In genomic region chr6:116450769-116451740, GRCh38 we compare ENCODE assay signal across 8 cellular contexts. TPM values are rescaled to one million over a fixed set of nuclear protein-coding genes. Genes with fewer than 3 reads are reported as not detected.
A peak's percentile ranks its signal among the peaks of the same experiment; 100 is the strongest.
DNase-seq lines count a peak whose midpoint lies in the region; ATAC-seq and TF ChIP-seq lines count a peak whose summit lies in the region.

No MANE protein-coding gene starts in this region.

- no peaks in the 10 kb centered on the region for H3K4me1 ChIP-seq in OCI-LY7 (ENCODE audit: insufficient read depth, low read length, poor library complexity, severe bottlenecking)
- no peaks in the 10 kb centered on the region for H3K4me1 ChIP-seq in trophoblast cell (ENCODE audit: control insufficient read depth in 1 of 2, insufficient read depth in 2 of 2, low read length in 2 of 2)
- peaks cover 6% of the 10 kb centered on the region for H3K4me1 ChIP-seq in vagina
- peaks cover 0 to 14% (median 8%) of the 10 kb centered on the region in 3 donors for H3K4me1 ChIP-seq in esophagus squamous epithelium

- no peak overlapping the region for H2AK5ac ChIP-seq in trophoblast cell (ENCODE audit: low read length)

- no peak overlapping the region for H2BK120ac ChIP-seq in trophoblast cell (ENCODE audit: insufficient read depth, low read length, poor library complexity)

- no peak overlapping the region for H4K12ac ChIP-seq in trophoblast cell (ENCODE audit: low read depth, low read length)

- H2BK5ac ChIP-seq in trophoblast cell (ENCODE audit: low read depth, low read length, poor library complexity), result no peak overlapping the region

- intact Hi-C loops in activated naive CD4-positive, alpha-beta T cell treated with anti-CD3 and anti-CD28 coated beads for 36 hours (cut with micrococcal nuclease), result no loop called here
- intact Hi-C loops in OCI-LY7 (cut with micrococcal nuclease; ENCODE audit: unreplicated experiment), result no loop called here
- intact Hi-C loops in vagina (cut with DNase I), result no loop called here
- intact Hi-C loops in esophagus squamous epithelium (cut with DNase I), result no loop called here

- peaks cover 5% of the 10 kb centered on the region; the same call in 1 of the 2 replicates for H3K9me2 ChIP-seq in OCI-LY7 (ENCODE audit: insufficient read depth, low read length)

- DNase-seq in activated naive CD4-positive, alpha-beta T cell treated with anti-CD3 and anti-CD28 coated beads for 36 hours, result peak; percentile 35
- DNase-seq in activated naive CD4-positive, alpha-beta T cell treated with anti-CD3 and anti-CD28 coated beads, Interleukin-2, amount 10 ng/mL, durations not matched to agents 7 days and 5 days, result no peak
- DNase-seq in OCI-LY7 (ENCODE audit: low spot score) (peak; percentile 19), trophoblast cell (peak; percentile 88 to 92), vagina (ENCODE audit: extremely low spot score in 2 of 2) (no peak), esophagus squamous epithelium (lab: John Stamatoyannopoulos, UW) (no peak), NCI-H774 (lab: John Stamatoyannopoulos, UW) (no peak)

- no peak overlapping the region for H2BK12ac ChIP-seq in trophoblast cell (ENCODE audit: low read length)

- no peak overlapping the region for H4K91ac ChIP-seq in trophoblast cell (ENCODE audit: low read depth, low read length)

- no CpG with 5 or more reads among the region's 9 CpGs for WGBS in trophoblast cell (ENCODE audit: extremely low coverage, insufficient coverage, insufficient read length)
- 36 to 43% methylated on average over 9 of the region's 9 CpGs for WGBS in esophagus squamous epithelium, 2 donors

- H3K79me2 ChIP-seq in OCI-LY7 (ENCODE audit: insufficient read depth, low read depth, low read length), result no peaks in the 10 kb centered on the region
- H3K79me2 ChIP-seq in trophoblast cell (ENCODE audit: control insufficient read depth, insufficient read depth, low read length, poor library complexity), result no peaks in the 10 kb centered on the region

- TF ChIP-seq CTCF in OCI-LY7 (conservative IDR thresholded peaks at IDR 0.05; ENCODE audit: low read length) (no peak), vagina (IDR thresholded peaks at IDR 0.05) (no peak), esophagus squamous epithelium (IDR thresholded peaks at IDR 0.05) (no peak)

- no peaks in the 10 kb centered on the region for H3K9me3 Mint-ChIP-seq in activated naive CD4-positive, alpha-beta T cell treated with anti-CD3 and anti-CD28 coated beads for 36 hours
- no peaks in the 10 kb centered on the region for H3K9me3 Mint-ChIP-seq in activated naive CD4-positive, alpha-beta T cell treated with anti-CD3 and anti-CD28 coated beads, Interleukin-2, amount 10 ng/mL, durations not matched to agents 7 days and 5 days

- BruUV-seq in OCI-LY7 (replicated peaks; lab: Mats Ljungman, UMichigan), result no TSS peak

- ATAC-seq in HG03039 (IDR thresholded peaks at IDR 0.05; ENCODE audit: unreplicated experiment), result peak; percentile 70

- no peak overlapping the region for H3K27ac Mint-ChIP-seq in activated naive CD4-positive, alpha-beta T cell treated with anti-CD3 and anti-CD28 coated beads for 36 hours
- H3K27ac Mint-ChIP-seq in activated naive CD4-positive, alpha-beta T cell treated with anti-CD3 and anti-CD28 coated beads, Interleukin-2, amount 10 ng/mL, durations not matched to agents 7 days and 5 days, result no peak overlapping the region

- CTCF ChIA-PET in activated naive CD4-positive, alpha-beta T cell treated with anti-CD3 and anti-CD28 coated beads for 36 hours (lab: Charles Lee), result interaction anchor here (0.7 kb wide), 1 partner anchor 100 kb away, joined by 6 read pairs; no protein-coding TSS in a partner anchor
- CTCF ChIA-PET in activated naive CD4-positive, alpha-beta T cell treated with anti-CD3 and anti-CD28 coated beads, Interleukin-2, amount 10 ng/mL, durations not matched to agents 7 days and 5 days (lab: Charles Lee), result interaction anchor here (0.7 kb wide), 1 partner anchor 234 kb away, joined by 3 read pairs; no protein-coding TSS in a partner anchor
- CTCF ChIA-PET in OCI-LY7 (lab: Charles Lee; ENCODE audit: unreplicated experiment), result no interaction called here

- H3K27me3 ChIP-seq in trophoblast cell (ENCODE audit: insufficient read depth, low read length) (no peaks in the 10 kb centered on the region), vagina (no peaks in the 10 kb centered on the region), esophagus squamous epithelium (no peaks in the 10 kb centered on the region)

- H2AFZ ChIP-seq in OCI-LY7 (ENCODE audit: low read length), result no peak overlapping the region
- no peak overlapping the region for H2AFZ ChIP-seq in trophoblast cell (ENCODE audit: insufficient read depth, low read length, poor library complexity)

- H3K36me3 Mint-ChIP-seq in activated naive CD4-positive, alpha-beta T cell treated with anti-CD3 and anti-CD28 coated beads for 36 hours (ENCODE audit: low read depth), result no peaks in the 10 kb centered on the region
- no peaks in the 10 kb centered on the region for H3K36me3 Mint-ChIP-seq in activated naive CD4-positive, alpha-beta T cell treated with anti-CD3 and anti-CD28 coated beads, Interleukin-2, amount 10 ng/mL, durations not matched to agents 7 days and 5 days

- H3K9me3 ChIP-seq in OCI-LY7 (ENCODE audit: low read length), result no peaks in the 10 kb centered on the region
- H3K9me3 ChIP-seq in trophoblast cell (ENCODE audit: insufficient read depth, low read depth, low read length), result no peaks in the 10 kb centered on the region
- no peaks in the 10 kb centered on the region for H3K9me3 ChIP-seq in vagina
- no peaks in the 10 kb centered on the region for H3K9me3 ChIP-seq in esophagus squamous epithelium

- H3K23ac ChIP-seq in trophoblast cell (ENCODE audit: low read length), result no peak overlapping the region

- H3K4me3 ChIP-seq in OCI-LY7 (ENCODE audit: low read depth, low read length, poor library complexity, severe bottlenecking), result no peak overlapping the region
- no peak overlapping the region for H3K4me3 ChIP-seq in trophoblast cell (ENCODE audit: low read depth, low read length)
- no peak overlapping the region for H3K4me3 ChIP-seq in vagina
- no peak overlapping the region for H3K4me3 ChIP-seq in esophagus squamous epithelium

- no peak for TF ChIP-seq POLR2A in vagina (IDR thresholded peaks at IDR 0.05)
- no peak for TF ChIP-seq POLR2A in esophagus squamous epithelium (IDR thresholded peaks at IDR 0.05)

- peaks cover 5% of the 10 kb centered on the region for H3K4me1 Mint-ChIP-seq in activated naive CD4-positive, alpha-beta T cell treated with anti-CD3 and anti-CD28 coated beads for 36 hours (ENCODE audit: low read depth)
- peaks cover 16% of the 10 kb centered on the region for H3K4me1 Mint-ChIP-seq in activated naive CD4-positive, alpha-beta T cell treated with anti-CD3 and anti-CD28 coated beads, Interleukin-2, amount 10 ng/mL, durations not matched to agents 7 days and 5 days

- no peak overlapping the region for H4K8ac ChIP-seq in trophoblast cell (ENCODE audit: low read depth, low read length)

- no peak overlapping the region for H3K4me2 ChIP-seq in OCI-LY7 (ENCODE audit: low read length)
- H3K4me2 ChIP-seq in trophoblast cell (ENCODE audit: low read length), result no peak overlapping the region

- H3K27ac ChIP-seq in OCI-LY7 (ENCODE audit: low read depth, low read length, poor library complexity, severe bottlenecking), result no peak overlapping the region
- H3K27ac ChIP-seq in trophoblast cell (ENCODE audit: low read depth, low read length), result no peak overlapping the region
- no peak overlapping the region for H3K27ac ChIP-seq in vagina
- peak overlapping the region in 1 of 4 donors; percentile 6 for H3K27ac ChIP-seq in esophagus squamous epithelium

- no peak overlapping the region for H3K4me3 Mint-ChIP-seq in activated naive CD4-positive, alpha-beta T cell treated with anti-CD3 and anti-CD28 coated beads for 36 hours
- no peak overlapping the region for H3K4me3 Mint-ChIP-seq in activated naive CD4-positive, alpha-beta T cell treated with anti-CD3 and anti-CD28 coated beads, Interleukin-2, amount 10 ng/mL, durations not matched to agents 7 days and 5 days

- H4K20me1 ChIP-seq in OCI-LY7 (ENCODE audit: insufficient read depth, low read length), result no peaks in the 10 kb centered on the region

- H3K9ac ChIP-seq in trophoblast cell (ENCODE audit: low read length), result no peak overlapping the region

- H3K27me3 Mint-ChIP-seq in activated naive CD4-positive, alpha-beta T cell treated with anti-CD3 and anti-CD28 coated beads for 36 hours (ENCODE audit: low read depth), result peaks cover 10% of the 10 kb centered on the region
- H3K27me3 Mint-ChIP-seq in activated naive CD4-positive, alpha-beta T cell treated with anti-CD3 and anti-CD28 coated beads, Interleukin-2, amount 10 ng/mL, durations not matched to agents 7 days and 5 days, result peaks cover 31% of the 10 kb centered on the region

- H3K14ac ChIP-seq in trophoblast cell (ENCODE audit: low read length), result no peak overlapping the region

- no peak overlapping the region for H3K18ac ChIP-seq in trophoblast cell (ENCODE audit: low read length)

- no peak overlapping the region for H3K4ac ChIP-seq in trophoblast cell (ENCODE audit: low read depth, low read length)

- POLR2A ChIA-PET in OCI-LY7 (lab: Charles Lee), result interaction anchor here (0.6 to 1.3 kb wide), 6 partner anchors 11 to 216 kb away, joined by 3 to 5 read pairs (median 3); no protein-coding TSS in a partner anchor

- no peaks in the 10 kb centered on the region for H3K79me1 ChIP-seq in trophoblast cell (ENCODE audit: low read length)

- H3K36me3 ChIP-seq in OCI-LY7 (ENCODE audit: insufficient read depth, low read length), result no peaks in the 10 kb centered on the region
- H3K36me3 ChIP-seq in trophoblast cell (ENCODE audit: control insufficient read depth in 1 of 2, insufficient read depth in 2 of 2, low read length in 2 of 2), result no peaks in the 10 kb centered on the region
- no peaks in the 10 kb centered on the region for H3K36me3 ChIP-seq in vagina
- no peaks in the 10 kb centered on the region for H3K36me3 ChIP-seq in esophagus squamous epithelium

RNA-seq across cellular contexts. Expression of gene CALHM6, which starts 10.1 kb away (rescaled TPM):
- total RNA-seq in activated naive CD4-positive, alpha-beta T cell treated with anti-CD3 and anti-CD28 coated beads for 36 hours, result 1 to 10 TPM; 3.1 to 3.4 TPM
- total RNA-seq in OCI-LY7 (2014; rRNA removed; shearing (Covaris generic)), result not detected in 2 replicates
- total RNA-seq in OCI-LY7 (2022), result 0.79 and 1.8 TPM in 2 replicates
- 1.8 TPM in 2 replicates for polyA plus RNA-seq in trophoblast cell (2013)
- total RNA-seq in vagina, result not detected
- total RNA-seq in esophagus squamous epithelium, result 1 to 10 TPM; 1.4 to 7.8 (median 3.6) TPM

Comparison
In these comparisons a context has a peak if more than half of its experiments do, and no peak if none do; other contexts are left out.
1. DNase-seq: peak in activated naive CD4-positive, alpha-beta T cell treated with anti-CD3 and anti-CD28 coated beads for 36 hours (single experiment), OCI-LY7 (single experiment) and trophoblast cell (2 of 2); none in activated naive CD4-positive, alpha-beta T cell treated with anti-CD3 and anti-CD28 coated beads, Interleukin-2, amount 10 ng/mL, durations not matched to agents 7 days and 5 days (single experiment), vagina (0 of 2), esophagus squamous epithelium (single experiment) and NCI-H774 (single experiment).